In genomic region chr19:36973021-36973843, GRCh38 we compare ENCODE assay signal across 8 cellular contexts. TPM values are rescaled to one million over a fixed set of nuclear protein-coding genes. Genes with fewer than 3 reads are reported as not detected.
DNase-seq lines count a peak whose midpoint lies in the region; ATAC-seq and TF ChIP-seq lines count a peak whose summit lies in the region.

No MANE protein-coding gene starts in this region.

- DNase-seq in CD4-positive, alpha-beta memory T cell: peak; percentile 76 to 85 (median 77)
- DNase-seq in RWPE2 (ENCODE audit: low spot score) (peak; percentile 64), head of caudate nucleus (peak; percentile 79 to 95 (median 89)), progenitor cell of endocrine pancreas (ENCODE audit: low spot score, unreplicated experiment) (no peak), transverse colon (peak; percentile 80)

- peaks cover 19 to 40% of the 10 kb centered on the region in 2 donors for H3K36me3 Mint-ChIP-seq in CD4-positive, alpha-beta memory T cell
- H3K36me3 Mint-ChIP-seq in activated naive CD8-positive, alpha-beta T cell: peaks cover 26% of the 10 kb centered on the region
- H3K36me3 Mint-ChIP-seq in progenitor cell of endocrine pancreas (ENCODE audit: insufficient read depth): peaks cover 18% of the 10 kb centered on the region

- H3K9me3 ChIP-seq in CD4-positive, alpha-beta memory T cell (ENCODE audit: control insufficient read depth in 1 of 2, low read length in 2 of 2): peaks cover 0 to 2% of the 10 kb centered on the region in 2 donors
- peaks cover 10% of the 10 kb centered on the region for H3K9me3 ChIP-seq in HEK293 (ENCODE audit: control insufficient read depth, insufficient read depth, low read depth, low read length)
- peaks cover 2% of the 10 kb centered on the region for H3K9me3 ChIP-seq in RWPE2 (ENCODE audit: severe bottlenecking)
- H3K9me3 ChIP-seq in transverse colon: peaks cover 0 to 3% of the 10 kb centered on the region in 2 donors

- CTCF ChIA-PET in CD4-positive, alpha-beta memory T cell (lab: Charles Lee; ENCODE audit: partially characterized antibody): interaction anchor here (0.7 to 1.7 kb wide), 7 partner anchors 13 to 397 kb away, joined by 3 to 5 read pairs (median 4); partner anchors contain the start of genes ZNF420, ZNF527, ZNF568 and ZNF585B
- CTCF ChIA-PET in HEK293 (lab: Yijun Ruan, JAX): interaction anchor here (0.6 to 1.2 kb wide), 10 partner anchors 8 to 758 kb away, joined by 3 to 6 read pairs (median 3); partner anchors contain the start of gene ZNF146

- no peak for TF ChIP-seq EP300 in transverse colon (IDR thresholded peaks at IDR 0.05; ENCODE audit: low read depth)

- POLR2A ChIA-PET in CD4-positive, alpha-beta memory T cell (lab: Charles Lee; ENCODE audit: partially characterized antibody): interaction anchor here (0.9 to 1.7 kb wide), 8 partner anchors 105 to 534 kb away, joined by 3 to 7 read pairs (median 4); partner anchors contain the start of genes ZNF345, ZNF382, ZNF383 and ZNF420
- POLR2A ChIA-PET in HEK293 (lab: Yijun Ruan, JAX): no interaction called here

- peak overlapping the region; percentile 68 for H3K27ac ChIP-seq in CD4-positive, alpha-beta memory T cell (ENCODE audit: low read depth, low read length)
- H3K27ac ChIP-seq in HEK293 (ENCODE audit: extremely low read depth, low read depth, low read length) (no peak overlapping the region), RWPE2 (ENCODE audit: poor library complexity, severe bottlenecking) (no peak overlapping the region), transverse colon (peak overlapping the region; percentile 73 to 87 (median 84))

- H3K27ac Mint-ChIP-seq in CD4-positive, alpha-beta memory T cell: peak overlapping the region; percentile 82 to 97 (median 94)
- peak overlapping the region; percentile 91 for H3K27ac Mint-ChIP-seq in activated naive CD8-positive, alpha-beta T cell
- H3K27ac Mint-ChIP-seq in progenitor cell of endocrine pancreas: no peak overlapping the region

- no peak for TF ChIP-seq POLR2A in transverse colon (IDR thresholded peaks at IDR 0.05)

- H3K27me3 Mint-ChIP-seq in CD4-positive, alpha-beta memory T cell: no peaks in the 10 kb centered on the region
- no peaks in the 10 kb centered on the region for H3K27me3 Mint-ChIP-seq in activated naive CD8-positive, alpha-beta T cell
- no peaks in the 10 kb centered on the region for H3K27me3 Mint-ChIP-seq in progenitor cell of endocrine pancreas

- WGBS in transverse colon (ENCODE audit: low coverage in 1 of 2), 2 donors: 7% methylated on average over 50 of the region's 56 CpGs; no CpG with 5 or more reads in 1 of the 2 donors

- peak overlapping the region; percentile 91 to 98 (median 96) for H3K4me3 Mint-ChIP-seq in CD4-positive, alpha-beta memory T cell
- peak overlapping the region; percentile 99 for H3K4me3 Mint-ChIP-seq in activated naive CD8-positive, alpha-beta T cell
- H3K4me3 Mint-ChIP-seq in progenitor cell of endocrine pancreas (ENCODE audit: low read depth): peak overlapping the region; percentile 63

- peaks cover 16% of the 10 kb centered on the region for H3K4me1 ChIP-seq in CD4-positive, alpha-beta memory T cell (ENCODE audit: insufficient read depth, low read length)
- H3K4me1 ChIP-seq in HEK293 (ENCODE audit: control insufficient read depth, insufficient read depth, low read length) (no peaks in the 10 kb centered on the region), RWPE2 (ENCODE audit: insufficient read depth, poor library complexity, severe bottlenecking) (no peaks in the 10 kb centered on the region), transverse colon (peaks cover 0 to 17% (median 12%) of the 10 kb centered on the region in 4 donors)

- ATAC-seq in RWPE2 (ENCODE audit: low read depth) (peak; percentile 99), HG03469 (IDR thresholded peaks at IDR 0.05; ENCODE audit: unreplicated experiment) (no peak)

- peak overlapping the region; percentile 80 to 86 for H3K4me3 ChIP-seq in CD4-positive, alpha-beta memory T cell (ENCODE audit: low read length in 2 of 2)
- H3K4me3 ChIP-seq in HEK293 (ENCODE audit: low read depth, low read length) (peak overlapping the region; percentile 43), RWPE2 (ENCODE audit: severe bottlenecking) (peak overlapping the region; percentile 53), transverse colon (peak overlapping the region; percentile 47 to 66 (median 56))

- intact Hi-C loops in CD4-positive, alpha-beta memory T cell (cut with micrococcal nuclease): loop anchor here (1.0 to 5.0 kb wide), 14 partner anchors 57 to 930 kb away; partner anchors contain the start of genes ZNF345, ZNF383, ZNF420 and ZNF527
- intact Hi-C loops in head of caudate nucleus (cut with DNase I): loop anchor here (5.0 kb wide), 1 partner anchor 399 kb away; the partner anchor contains the start of gene ZNF527
- intact Hi-C loops in transverse colon (cut with DNase I; ENCODE audit: low total_unique reads): no loop called here

- H3K9me3 Mint-ChIP-seq in CD4-positive, alpha-beta memory T cell: peaks cover 0 to 10% (median 2%) of the 10 kb centered on the region in 8 donors
- peaks cover 9% of the 10 kb centered on the region for H3K9me3 Mint-ChIP-seq in activated naive CD8-positive, alpha-beta T cell (ENCODE audit: low read depth)
- peaks cover 32% of the 10 kb centered on the region for H3K9me3 Mint-ChIP-seq in progenitor cell of endocrine pancreas (ENCODE audit: low read depth)

- H3K36me3 ChIP-seq in CD4-positive, alpha-beta memory T cell (ENCODE audit: insufficient read depth, low read length): peaks cover 8% of the 10 kb centered on the region
- peaks cover 5 to 11% of the 10 kb centered on the region in 2 experiments for H3K36me3 ChIP-seq in HEK293 (ENCODE audit: control insufficient read depth in 2 of 2, insufficient read depth in 1 of 2, low read length in 2 of 2)
- no peaks in the 10 kb centered on the region for H3K36me3 ChIP-seq in RWPE2 (ENCODE audit: low read depth)
- no peaks in the 10 kb centered on the region for H3K36me3 ChIP-seq in transverse colon

- no peaks in the 10 kb centered on the region for H3K27me3 ChIP-seq in CD4-positive, alpha-beta memory T cell (ENCODE audit: insufficient read depth, low read length)
- no peaks in the 10 kb centered on the region for H3K27me3 ChIP-seq in RWPE2 (ENCODE audit: insufficient read depth, poor library complexity, severe bottlenecking)
- no peaks in the 10 kb centered on the region for H3K27me3 ChIP-seq in transverse colon

- H3K4me1 Mint-ChIP-seq in CD4-positive, alpha-beta memory T cell: peaks cover 8 to 22% (median 12%) of the 10 kb centered on the region in 4 donors
- peaks cover 21% of the 10 kb centered on the region for H3K4me1 Mint-ChIP-seq in activated naive CD8-positive, alpha-beta T cell (ENCODE audit: low read depth)
- no peaks in the 10 kb centered on the region for H3K4me1 Mint-ChIP-seq in progenitor cell of endocrine pancreas (ENCODE audit: low read depth)

- TF ChIP-seq CTCF in HEK293 (tag by site-specific recombination; IDR thresholded peaks at IDR 0.05) (no peak), RWPE2 (IDR thresholded peaks at IDR 0.05; ENCODE audit: poor library complexity, severe bottlenecking) (peak; percentile 78), progenitor cell of endocrine pancreas (IDR thresholded peaks at IDR 0.05; ENCODE audit: unreplicated experiment) (peak; percentile 14), transverse colon (IDR thresholded peaks at IDR 0.05) (peak; percentile 76 to 98 (median 93))

- in situ Hi-C loops in transverse colon (cut with MboI; ENCODE audit: low pct_ligation_motif_present in 1 of 4, low pct_unique_long_range_greater_than_20kb in 1 of 4, low sequenced_read_pairs in 3 of 4): no loop called here

TF ChIP-seq in HEK293, 187 proteins besides CTCF, POLR2A, EP300 and RAD21:
- TF ChIP-seq ZNF239 (tag by site-specific recombination; IDR thresholded peaks at IDR 0.05): no peak
- no peak for TF ChIP-seq ZNF433 (tag by site-specific recombination; IDR thresholded peaks at IDR 0.05; ENCODE audit: low read depth)
- no peak for TF ChIP-seq ZNF654 (tag by site-specific recombination; IDR thresholded peaks at IDR 0.05; ENCODE audit: low read depth)
- TF ChIP-seq EGR2 (tag by site-specific recombination; IDR thresholded peaks at IDR 0.05; ENCODE audit: low read depth): no peak
- TF ChIP-seq ZEB2 (tag by site-specific recombination; IDR thresholded peaks at IDR 0.05): no peak
- TF ChIP-seq ZIC2 (tag by site-specific recombination; IDR thresholded peaks at IDR 0.05): no peak
- TF ChIP-seq ZNF530 (tag by site-specific recombination; IDR thresholded peaks at IDR 0.05; ENCODE audit: low read depth): no peak
- no peak for TF ChIP-seq ZNF707 (tag by site-specific recombination; IDR thresholded peaks at IDR 0.05)
- TF ChIP-seq ZBTB21 (tag by site-specific recombination; IDR thresholded peaks at IDR 0.05): no peak
- no peak for TF ChIP-seq ZBTB7A (tag by site-specific recombination; IDR thresholded peaks at IDR 0.05; ENCODE audit: low read depth)
- no peak for TF ChIP-seq ZNF335 (tag by site-specific recombination; conservative IDR thresholded peaks at IDR 0.05)
- no peak for TF ChIP-seq ZNF248 (tag by site-specific recombination; IDR thresholded peaks at IDR 0.05)
- no peak for TF ChIP-seq ZBTB48 (tag by site-specific recombination; IDR thresholded peaks at IDR 0.05)
- no peak for TF ChIP-seq ZNF404 (tag by site-specific recombination; IDR thresholded peaks at IDR 0.05)
- TF ChIP-seq ZNF132 (tag by site-specific recombination; IDR thresholded peaks at IDR 0.05; ENCODE audit: borderline replicate concordance): no peak

RNA-seq across cellular contexts. Expression of gene ZNF568, which starts 57.1 kb away (rescaled TPM):
- total RNA-seq in CD4-positive, alpha-beta memory T cell: 10 to 100 TPM; 18.8 to 20.3 TPM
- polyA plus RNA-seq in CD4-positive, alpha-beta memory T cell: 10 to 100 TPM in 1 of 2 donors, 1 to 10 TPM in 1; 7.6 to 11.1 TPM
- total RNA-seq in progenitor cell of endocrine pancreas: 9.0 and 10.3 TPM in 2 replicates
- 100 to 1,000 TPM in 1 of 4 donors, 1 to 10 TPM in 2, not detected in 1; 3.0 to 102 (median 5.2) TPM for total RNA-seq in transverse colon

RNA-seq across cellular contexts. Expression of gene ZNF829, which starts 57.1 kb away (rescaled TPM):
- total RNA-seq in CD4-positive, alpha-beta memory T cell: 1 to 10 TPM; 8.5 to 9.8 TPM
- 1 to 10 TPM; 2.0 to 4.0 TPM for polyA plus RNA-seq in CD4-positive, alpha-beta memory T cell
- total RNA-seq in progenitor cell of endocrine pancreas (3.9 and 4.8 TPM in 2 replicates), transverse colon (1 to 10 TPM in 3 of 4 donors, under 1 TPM in 1; 0.20 to 1.9 (median 1.7) TPM)

Comparison
In these comparisons a context has a peak if more than half of its experiments do, and no peak if none do; other contexts are left out.
1. H3K27ac ChIP-seq: peak in CD4-positive, alpha-beta memory T cell (single experiment) and transverse colon (4 of 4); none in HEK293 (single experiment) and RWPE2 (single experiment).
2. Peak in every context shown above with its lines, with median percentiles within 50 percentile points of each other: H3K4me3 ChIP-seq and H3K4me3 Mint-ChIP-seq.